Comparison of ENCODE assay signal across 17 cellular contexts in genomic region chr3:124576565-124577493, GRCh38.
DNase-seq lines count a peak whose midpoint lies in the region; ATAC-seq, FAIRE-seq and TF ChIP-seq lines count a peak whose summit lies in the region.
"Had no signal": no experiment of that assay in that cellular context is flagged by ENCODE, and none has a peak within 500 bp of the region (broad histone marks: within the 10 kb centered on the region; RNA-seq: fewer than 3 reads in every experiment).

No MANE protein-coding gene starts in this region.

- H3K27ac Mint-ChIP-seq in dendritic cell treated with granulocyte-macrophage colony-stimulating factor and Interleukin-4, amounts not matched to agents 40 ng/mL and 50 ng/mL, for 4 days = peak overlapping the region; percentile 80
- H3K27ac Mint-ChIP-seq: activated naive CD8-positive, alpha-beta T cell; neural progenitor cell had no signal

- peaks cover 19% of the 10 kb centered on the region for H3K4me1 Mint-ChIP-seq in dendritic cell treated with granulocyte-macrophage colony-stimulating factor and Interleukin-4, amounts not matched to agents 40 ng/mL and 50 ng/mL, for 4 days (ENCODE audit: low read depth)

- no peak for TF ChIP-seq EP300 in stomach (IDR thresholded peaks at IDR 0.05)

- no peak for DNase-seq in GM18507 (ENCODE audit: extremely low spot score, insufficient read length, low read depth)
- DNase-seq in gastrocnemius medialis = no peak
- no peak for DNase-seq in stomach
- DNase-seq in HEK293T (ENCODE audit: extremely low spot score) = no peak
- no peak for DNase-seq in MV-4-11 (lab: John Stamatoyannopoulos, UW)
- DNase-seq: activated CD4-positive, alpha-beta T cell treated with anti-CD3 and anti-CD28 coated beads, Interleukin-2, amount 50 U/mL, for 1 hour; activated T-cell treated with anti-CD3 and anti-CD28 coated beads, Interleukin-2, amount 50 U/mL, for 1 hour; central memory CD4-positive, alpha-beta T cell; NCI-H1436; retina; stimulated activated CD4-positive, alpha-beta T cell treated with anti-CD3 and anti-CD28 coated beads, Interleukin-2, amount 100 ng/mL, for 48 hours; stimulated activated CD8-positive, alpha-beta memory T cell treated with anti-CD3 and anti-CD28 coated beads, Interleukin-4, amount 100 ng/mL, for 48 hours had no signal

- WGBS in stomach, 5 donors = 42 to 55% (median 44%) methylated on average over 5 of the region's 5 CpGs

- ATAC-seq in HG02870 (IDR thresholded peaks at IDR 0.05; ENCODE audit: unreplicated experiment) = peak; percentile 47
- ATAC-seq in gastrocnemius medialis = peak; percentile 57 to 71
- no peak for ATAC-seq in GM21360 (IDR thresholded peaks at IDR 0.05; ENCODE audit: unreplicated experiment)

- H3K4me3 ChIP-seq in gastrocnemius medialis (peak overlapping the region in 1 of 4 donors; percentile 10), stomach (no peak overlapping the region)
- H3K4me3 ChIP-seq: neural progenitor cell had no signal

- no peaks in the 10 kb centered on the region for H3K36me3 Mint-ChIP-seq in dendritic cell treated with granulocyte-macrophage colony-stimulating factor and Interleukin-4, amounts not matched to agents 40 ng/mL and 50 ng/mL, for 4 days (ENCODE audit: low read depth)
- H3K36me3 Mint-ChIP-seq: activated naive CD8-positive, alpha-beta T cell; neural progenitor cell had no signal

- H3K9me3 Mint-ChIP-seq in dendritic cell treated with granulocyte-macrophage colony-stimulating factor and Interleukin-4, amounts not matched to agents 40 ng/mL and 50 ng/mL, for 4 days = no peaks in the 10 kb centered on the region
- H3K9me3 Mint-ChIP-seq: neural progenitor cell had no signal

- H3K36me3 ChIP-seq in gastrocnemius medialis (no peaks in the 10 kb centered on the region), stomach (no peaks in the 10 kb centered on the region)
- H3K36me3 ChIP-seq: neural progenitor cell had no signal

- no peak for TF ChIP-seq POLR2A in gastrocnemius medialis (IDR thresholded peaks at IDR 0.05)
- no peak for TF ChIP-seq POLR2A in stomach (IDR thresholded peaks at IDR 0.05)

- H3K27me3 Mint-ChIP-seq in dendritic cell treated with granulocyte-macrophage colony-stimulating factor and Interleukin-4, amounts not matched to agents 40 ng/mL and 50 ng/mL, for 4 days = peaks cover 31% of the 10 kb centered on the region

- CTCF ChIA-PET in HEK293T (lab: Yijun Ruan, JAX) = interaction anchor here (0.5 to 1.2 kb wide), 2 partner anchors 13 to 18 kb away, joined by 3 read pairs; no protein-coding TSS in a partner anchor

- in situ Hi-C loops in gastrocnemius medialis (cut with MboI; ENCODE audit: low sequenced_read_pairs in 4 of 4) = loop anchor here in 1 of 4 donors (25.0 kb wide), 1 partner anchor 335 kb away; no protein-coding TSS in a partner anchor

- H3K27me3 ChIP-seq in gastrocnemius medialis (no peaks in the 10 kb centered on the region), stomach (no peaks in the 10 kb centered on the region)
- H3K27me3 ChIP-seq: neural progenitor cell had no signal

- peak overlapping the region; percentile 32 to 71 (median 52) for H3K27ac ChIP-seq in gastrocnemius medialis
- no peak overlapping the region for H3K27ac ChIP-seq in stomach
- H3K27ac ChIP-seq: neural progenitor cell had no signal

- H3K4me1 ChIP-seq in gastrocnemius medialis = peaks cover 10 to 19% of the 10 kb centered on the region in 2 donors
- peaks cover 0 to 14% (median 5%) of the 10 kb centered on the region in 4 donors for H3K4me1 ChIP-seq in stomach
- H3K4me1 ChIP-seq: neural progenitor cell had no signal

- H3K4me3 Mint-ChIP-seq in dendritic cell treated with granulocyte-macrophage colony-stimulating factor and Interleukin-4, amounts not matched to agents 40 ng/mL and 50 ng/mL, for 4 days = no peak overlapping the region
- H3K4me3 Mint-ChIP-seq: activated naive CD8-positive, alpha-beta T cell; neural progenitor cell had no signal

- POLR2A ChIA-PET in HEK293T (lab: Yijun Ruan, JAX) = no interaction called here

- intact Hi-C loops in dendritic cell treated with granulocyte-macrophage colony-stimulating factor and Interleukin-4, amounts not matched to agents 40 ng/mL and 50 ng/mL, for 4 days (cut with micrococcal nuclease) = no loop called here
- intact Hi-C loops in gastrocnemius medialis (cut with DNase I; ENCODE audit: low total_unique reads) (no loop called here), stomach (cut with DNase I; ENCODE audit: low total_unique reads) (no loop called here)

- H3K9me3 ChIP-seq in gastrocnemius medialis = no peaks in the 10 kb centered on the region
- no peaks in the 10 kb centered on the region for H3K9me3 ChIP-seq in stomach

- FAIRE-seq in GM18507 (lab: Jason Lieb, UNC) = peak; percentile 59

- peak in 2 of 5 experiments; percentile 13 to 40 for TF ChIP-seq CTCF in gastrocnemius medialis (IDR thresholded peaks at IDR 0.05 in 4 of 5, conservative IDR thresholded peaks at IDR 0.05 in 1 of 5)
- TF ChIP-seq CTCF in stomach (IDR thresholded peaks at IDR 0.05) = peak in 2 of 7 experiments; percentile 8 to 20

TF ChIP-seq in HEK293T, 16 proteins besides CTCF, POLR2A, EP300 and RAD21:
- no peak for TF ChIP-seq NFRKB (IDR thresholded peaks at IDR 0.05)
- TF ChIP-seq TARDBP (IDR thresholded peaks at IDR 0.05) = no peak
- TF ChIP-seq HDGF (IDR thresholded peaks at IDR 0.05; ENCODE audit: borderline replicate concordance) = no peak
- no peak for TF ChIP-seq ELF4 (IDR thresholded peaks at IDR 0.05)

Comparison
In these comparisons a context has a peak if more than half of its experiments do, and no peak if none do; other contexts are left out.
1. H3K27ac ChIP-seq: peak in gastrocnemius medialis (4 of 4); none in stomach (0 of 5).